In genomic region chr1:153635872-153636271, GRCh38 we compare ENCODE assay signal across 9 cellular contexts. TPM values are rescaled to one million over a fixed set of nuclear protein-coding genes. Genes with fewer than 3 reads are reported as not detected.
DNase-seq lines count a peak whose midpoint lies in the region; ATAC-seq and TF ChIP-seq lines count a peak whose summit lies in the region.
"Had no signal": no experiment of that assay in that cellular context is flagged by ENCODE, and none has a peak within 500 bp of the region (broad histone marks: within the 10 kb centered on the region; RNA-seq: fewer than 3 reads in every experiment).

No MANE protein-coding gene starts in this region.

- no peaks in the 10 kb centered on the region for H3K27me3 Mint-ChIP-seq in activated CD4-positive, alpha-beta T cell treated with anti-CD3 and anti-CD28 coated beads for 36 hours
- H3K27me3 Mint-ChIP-seq in WTC11 (ENCODE audit: low read depth), result no peaks in the 10 kb centered on the region

- DNase-seq in activated CD4-positive, alpha-beta T cell treated with anti-CD3 and anti-CD28 coated beads for 36 hours, result no peak
- no peak for DNase-seq in activated CD4-positive, alpha-beta T cell treated with anti-CD3 and anti-CD28 coated beads for 48 hours
- DNase-seq in WTC11 (ENCODE audit: low spot score) (no peak), fibroblast of pulmonary artery (ENCODE audit: low read depth) (no peak), smooth muscle cell (lab: John Stamatoyannopoulos, UW; ENCODE audit: unreplicated experiment) (no peak), NCI-H446 (lab: John Stamatoyannopoulos, UW) (no peak), NCI-H2029 (lab: John Stamatoyannopoulos, UW) (no peak), NCI-H2196 (lab: John Stamatoyannopoulos, UW; ENCODE audit: unreplicated experiment) (no peak)
- DNase-seq: stimulated activated CD4-positive, alpha-beta T cell treated with anti-CD3 and anti-CD28 coated beads, Interleukin-12 subunit alpha, Interleukin-12 subunit beta, amount 100 ng/mL, for 4 hours had no signal

- ATAC-seq in activated CD4-positive, alpha-beta T cell treated with anti-CD3 and anti-CD28 coated beads for 36 hours, result no peak
- no peak for ATAC-seq in WTC11

- H3F3A ChIP-seq in smooth muscle cell (ENCODE audit: low read depth), result peaks cover 19% of the 10 kb centered on the region

- H3K27ac ChIP-seq in smooth muscle cell (ENCODE audit: low read depth), result peak overlapping the region; percentile 42

- peak overlapping the region; percentile 92 for H3K4me2 ChIP-seq in smooth muscle cell

- H3K4me3 ChIP-seq in fibroblast of pulmonary artery (replicated peaks; ENCODE audit: low read depth, low read length), result peak overlapping the region; percentile 100
- H3K4me3 ChIP-seq in smooth muscle cell, result peak overlapping the region; percentile 95

- H3K9ac ChIP-seq in smooth muscle cell (ENCODE audit: low read depth), result no peak overlapping the region

- intact Hi-C loops in activated CD4-positive, alpha-beta T cell treated with anti-CD3 and anti-CD28 coated beads for 36 hours (cut with DNase I, micrococcal nuclease), result no loop called here

- H4K20me1 ChIP-seq in smooth muscle cell (ENCODE audit: low read depth), result peaks cover 64% of the 10 kb centered on the region

- TF ChIP-seq CTCF in WTC11 (IDR thresholded peaks at IDR 0.05) (no peak), fibroblast of pulmonary artery (IDR thresholded peaks at IDR 0.05; ENCODE audit: low read length, missing control alignments) (no peak), smooth muscle cell (IDR thresholded peaks at IDR 0.05; ENCODE audit: borderline replicate concordance, insufficient read depth, poor library complexity, severe bottlenecking) (no peak)

- peak overlapping the region; percentile 98 for H3K4me3 Mint-ChIP-seq in activated CD4-positive, alpha-beta T cell treated with anti-CD3 and anti-CD28 coated beads for 36 hours
- peak overlapping the region; percentile 86 for H3K4me3 Mint-ChIP-seq in WTC11

- CTCF ChIA-PET in activated CD4-positive, alpha-beta T cell treated with anti-CD3 and anti-CD28 coated beads for 36 hours (lab: Charles Lee), result interaction anchor here (0.7 to 2.5 kb wide), 6 partner anchors 13 to 126 kb away, joined by 3 to 18 read pairs (median 6); no protein-coding TSS in a partner anchor
- CTCF ChIA-PET in WTC11 (lab: Charles Lee), result interaction anchor here (1.0 to 2.5 kb wide), 3 partner anchors 8 to 67 kb away, joined by 3 to 19 read pairs (median 6); partner anchors contain the start of gene S100A13

- H3K27me3 ChIP-seq in smooth muscle cell (ENCODE audit: low read depth), result no peaks in the 10 kb centered on the region

- no peaks in the 10 kb centered on the region for H3K9me3 ChIP-seq in smooth muscle cell (replicated peaks; ENCODE audit: low read depth)

- peaks cover 61% of the 10 kb centered on the region for H3K79me2 ChIP-seq in smooth muscle cell (ENCODE audit: low read depth)

- 96% methylated on average over 7 of the region's 7 CpGs for WGBS in smooth muscle cell (ENCODE audit: low lambda C conversion rate)

- peaks cover 44% of the 10 kb centered on the region for H3K36me3 Mint-ChIP-seq in activated CD4-positive, alpha-beta T cell treated with anti-CD3 and anti-CD28 coated beads for 36 hours (ENCODE audit: low read depth)
- H3K36me3 Mint-ChIP-seq in WTC11, result peaks cover 47% of the 10 kb centered on the region

- H3K36me3 ChIP-seq in smooth muscle cell (ENCODE audit: low read depth), result peaks cover 16% of the 10 kb centered on the region

- H2AFZ ChIP-seq in smooth muscle cell (ENCODE audit: low read depth), result no peak overlapping the region

- peaks cover 12% of the 10 kb centered on the region for H3K4me1 ChIP-seq in smooth muscle cell (ENCODE audit: low read depth)

- POLR2A ChIA-PET in activated CD4-positive, alpha-beta T cell treated with anti-CD3 and anti-CD28 coated beads for 36 hours (lab: Charles Lee), result interaction anchor here (0.6 to 1.0 kb wide), 5 partner anchors 14 to 110 kb away, joined by 3 to 8 read pairs (median 7); partner anchors contain the start of gene S100A6
- POLR2A ChIA-PET in WTC11 (lab: Charles Lee), result interaction anchor here (0.9 kb wide), 1 partner anchor 9 kb away, joined by 3 read pairs; the partner anchor contains the start of gene S100A13

- no peaks in the 10 kb centered on the region for H3K9me3 Mint-ChIP-seq in activated CD4-positive, alpha-beta T cell treated with anti-CD3 and anti-CD28 coated beads for 36 hours (ENCODE audit: low read depth)
- no peaks in the 10 kb centered on the region; the same call in 1 of the 2 replicates for H3K9me3 Mint-ChIP-seq in WTC11

- H3K27ac Mint-ChIP-seq in activated CD4-positive, alpha-beta T cell treated with anti-CD3 and anti-CD28 coated beads for 36 hours, result peak overlapping the region; percentile 79
- H3K27ac Mint-ChIP-seq in WTC11, result peak overlapping the region; percentile 84

- peaks cover 49% of the 10 kb centered on the region for H3K4me1 Mint-ChIP-seq in activated CD4-positive, alpha-beta T cell treated with anti-CD3 and anti-CD28 coated beads for 36 hours
- peaks cover 15% of the 10 kb centered on the region for H3K4me1 Mint-ChIP-seq in WTC11

TF ChIP-seq in WTC11, 78 proteins besides CTCF, POLR2A, EP300 and RAD21 (continues in another document):
- no peak for TF ChIP-seq ETV6 (CRISPR knock-in tag; IDR thresholded peaks at IDR 0.05)
- TF ChIP-seq TEAD4 (CRISPR knock-in tag; IDR thresholded peaks at IDR 0.05), result no peak
- TF ChIP-seq, protein P1, sequence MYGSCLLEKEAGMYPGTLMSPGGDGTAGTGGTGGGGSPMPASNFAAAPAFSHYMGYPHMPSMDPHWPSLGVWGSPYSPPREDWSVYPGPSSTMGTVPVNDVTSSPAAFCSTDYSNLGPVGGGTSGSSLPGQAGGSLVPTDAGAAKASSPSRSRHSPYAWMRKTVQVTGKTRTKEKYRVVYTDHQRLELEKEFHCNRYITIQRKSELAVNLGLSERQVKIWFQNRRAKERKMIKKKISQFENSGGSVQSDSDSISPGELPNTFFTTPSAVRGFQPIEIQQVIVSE (CRISPR knock-in tag; IDR thresholded peaks at IDR 0.05; ENCODE audit: borderline replicate concordance), result no peak
- TF ChIP-seq ELF4 (CRISPR knock-in tag; IDR thresholded peaks at IDR 0.05; ENCODE audit: low read depth), result no peak
- TF ChIP-seq NFYB (CRISPR knock-in tag; conservative IDR thresholded peaks at IDR 0.05; ENCODE audit: low read depth), result no peak
- TF ChIP-seq, protein P2, sequence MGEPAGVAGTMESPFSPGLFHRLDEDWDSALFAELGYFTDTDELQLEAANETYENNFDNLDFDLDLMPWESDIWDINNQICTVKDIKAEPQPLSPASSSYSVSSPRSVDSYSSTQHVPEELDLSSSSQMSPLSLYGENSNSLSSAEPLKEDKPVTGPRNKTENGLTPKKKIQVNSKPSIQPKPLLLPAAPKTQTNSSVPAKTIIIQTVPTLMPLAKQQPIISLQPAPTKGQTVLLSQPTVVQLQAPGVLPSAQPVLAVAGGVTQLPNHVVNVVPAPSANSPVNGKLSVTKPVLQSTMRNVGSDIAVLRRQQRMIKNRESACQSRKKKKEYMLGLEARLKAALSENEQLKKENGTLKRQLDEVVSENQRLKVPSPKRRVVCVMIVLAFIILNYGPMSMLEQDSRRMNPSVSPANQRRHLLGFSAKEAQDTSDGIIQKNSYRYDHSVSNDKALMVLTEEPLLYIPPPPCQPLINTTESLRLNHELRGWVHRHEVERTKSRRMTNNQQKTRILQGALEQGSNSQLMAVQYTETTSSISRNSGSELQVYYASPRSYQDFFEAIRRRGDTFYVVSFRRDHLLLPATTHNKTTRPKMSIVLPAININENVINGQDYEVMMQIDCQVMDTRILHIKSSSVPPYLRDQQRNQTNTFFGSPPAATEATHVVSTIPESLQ (CRISPR knock-in tag; IDR thresholded peaks at IDR 0.05), result no peak
- TF ChIP-seq, protein P3, sequence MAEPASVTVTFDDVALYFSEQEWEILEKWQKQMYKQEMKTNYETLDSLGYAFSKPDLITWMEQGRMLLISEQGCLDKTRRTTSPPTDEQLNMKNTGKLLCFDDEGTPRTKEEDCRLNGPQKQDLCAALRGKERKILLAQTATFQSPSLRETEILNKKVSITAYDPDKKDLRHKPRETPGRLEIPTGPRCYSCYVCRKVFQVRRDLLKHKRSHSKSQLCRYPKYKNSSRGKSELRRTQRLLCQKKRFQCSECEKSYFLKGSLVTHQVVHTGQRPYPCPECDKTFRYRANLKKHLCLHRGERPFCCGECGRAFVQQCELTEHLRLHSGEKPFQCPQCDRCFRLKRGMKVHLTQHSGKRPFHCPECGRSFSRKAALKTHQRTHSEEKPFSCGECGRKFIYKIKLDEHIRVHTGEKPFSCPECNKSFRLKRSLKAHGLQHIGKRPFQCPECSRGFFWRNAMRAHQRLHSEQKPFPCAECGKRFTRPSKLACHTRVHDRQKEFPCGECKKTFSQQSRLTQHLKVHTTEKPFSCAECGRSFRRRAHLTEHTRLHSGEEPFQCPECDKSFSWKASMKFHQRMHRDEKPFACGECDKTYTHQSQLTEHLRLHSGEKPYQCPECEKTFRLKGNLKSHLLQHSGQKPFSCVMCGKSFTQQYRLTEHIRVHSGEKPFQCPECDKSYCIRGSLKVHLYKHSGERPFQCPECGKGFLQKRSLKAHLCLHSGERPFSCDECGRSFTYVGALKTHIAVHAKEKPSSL (CRISPR knock-in tag; conservative IDR thresholded peaks at IDR 0.05), result no peak

RNA-seq across cellular contexts. Expression of gene CHTOP, which starts 2.0 kb away (rescaled TPM):
- total RNA-seq in activated CD4-positive, alpha-beta T cell treated with anti-CD3 and anti-CD28 coated beads for 36 hours, result 10 to 100 TPM; 85.1 to 91.4 TPM
- total RNA-seq in WTC11 (2021), result 101 to 105 TPM (median 104 TPM) in 3 replicates
- 47.8 and 48.1 TPM in 2 replicates for total RNA-seq in smooth muscle cell
- 49.7 and 50.2 TPM in 2 replicates for polyA plus RNA-seq in smooth muscle cell

RNA-seq across cellular contexts. Expression of gene S100A1, which starts 7.6 kb away (rescaled TPM):
- not detected for total RNA-seq in activated CD4-positive, alpha-beta T cell treated with anti-CD3 and anti-CD28 coated beads for 36 hours
- total RNA-seq in WTC11 (2021) (1.3 to 2.0 TPM (median 1.7 TPM) in 3 replicates), smooth muscle cell (8.3 TPM in 1 of 2 replicates, not detected in the other)
- polyA plus RNA-seq in smooth muscle cell, result 0.46 and 1.0 TPM in 2 replicates

RNA-seq across cellular contexts. Expression of gene S100A13, which starts 8.6 kb away (rescaled TPM):
- 1 to 10 TPM; 5.4 TPM for total RNA-seq in activated CD4-positive, alpha-beta T cell treated with anti-CD3 and anti-CD28 coated beads for 36 hours
- 68.4 to 84.2 TPM (median 73.9 TPM) in 3 replicates for total RNA-seq in WTC11 (2021)
- 150 and 158 TPM in 2 replicates for total RNA-seq in smooth muscle cell
- 474 and 498 TPM in 2 replicates for polyA plus RNA-seq in smooth muscle cell

RNA-seq across cellular contexts. Expression of gene S100A14, which starts 19.7 kb away (rescaled TPM):
- total RNA-seq in activated CD4-positive, alpha-beta T cell treated with anti-CD3 and anti-CD28 coated beads for 36 hours, result under 1 TPM; 0.14 to 0.34 TPM
- total RNA-seq in WTC11 (2021) (1.4 to 2.1 TPM (median 1.5 TPM) in 3 replicates), smooth muscle cell (20.1 and 25.1 TPM in 2 replicates)
- 11.0 and 32.7 TPM in 2 replicates for polyA plus RNA-seq in smooth muscle cell

RNA-seq across cellular contexts. Expression of gene SNAPIN, which starts 22.6 kb away (rescaled TPM):
- 10 to 100 TPM; 34.2 to 38.4 TPM for total RNA-seq in activated CD4-positive, alpha-beta T cell treated with anti-CD3 and anti-CD28 coated beads for 36 hours
- total RNA-seq in WTC11 (2021) (23.4 to 29.9 TPM (median 26.7 TPM) in 3 replicates), smooth muscle cell (37.6 and 65.5 TPM in 2 replicates)
- 48.1 and 52.0 TPM in 2 replicates for polyA plus RNA-seq in smooth muscle cell

Comparison
In these comparisons a context has a peak if more than half of its experiments do, and no peak if none do; other contexts are left out.
1. RNA of gene S100A13, which starts 8.6 kb away (total RNA-seq): 150 to 158 TPM in smooth muscle cell and 68.4 to 84.2 TPM in WTC11; 5.4 TPM in activated CD4-positive, alpha-beta T cell treated with anti-CD3 and anti-CD28 coated beads for 36 hours; every median in the first group is over 10 times any median in the second.